In genomic region chr7:98091061-98091460, GRCh38 we compare ENCODE assay signal across 15 cellular contexts. TPM values are rescaled to one million over a fixed set of nuclear protein-coding genes. Genes with fewer than 3 reads are reported as not detected.
A peak's percentile ranks its signal among the peaks of the same experiment; 100 is the strongest.
DNase-seq lines count a peak whose midpoint lies in the region; ATAC-seq, FAIRE-seq and TF ChIP-seq lines count a peak whose summit lies in the region.
"Had no signal": no experiment of that assay in that cellular context is flagged by ENCODE, and none has a peak within 500 bp of the region (broad histone marks: within the 10 kb centered on the region; RNA-seq: fewer than 3 reads in every experiment).

No MANE protein-coding gene starts in this region.

- H3K36me3 ChIP-seq in IMR-90 (ENCODE audit: control insufficient read depth, insufficient read depth, low read length) (no peaks in the 10 kb centered on the region), keratinocyte (ENCODE audit: control insufficient read depth in 2 of 2, extremely low read depth in 1 of 2, insufficient read depth in 2 of 2, low read length in 2 of 2) (no peaks in the 10 kb centered on the region), prostate gland (no peaks in the 10 kb centered on the region)

- no peaks in the 10 kb centered on the region for H3K79me2 ChIP-seq in keratinocyte (ENCODE audit: control insufficient read depth, insufficient read depth, low read length)

- DNase-seq in EL (peak; percentile 42), IMR-90 (peak; percentile 4), amniotic epithelial cell (ENCODE audit: low read depth) (peak; percentile 3), keratinocyte (ENCODE audit: low read depth, low spot score) (peak; percentile 69), DMS153 treated with DMSO at 0.1 percent for 48 hours (lab: John Stamatoyannopoulos, UW; ENCODE audit: unreplicated experiment) (no peak), Kasumi-1 (lab: John Stamatoyannopoulos, UW) (no peak), prostate gland (ENCODE audit: low spot score) (no peak)
- DNase-seq: C1 segment of cervical spinal cord, DMS 273 treated with DMSO at 0.1 percent for 48 hours, NCI-H187, NCI-H446, NCI-H69 had no signal

- H2BK5ac ChIP-seq in IMR-90 (ENCODE audit: low read depth, low read length, poor library complexity, severe bottlenecking), result no peak overlapping the region

- no peak overlapping the region for H3K18ac ChIP-seq in IMR-90 (ENCODE audit: low read depth, low read length)

- no peak overlapping the region for H2BK20ac ChIP-seq in IMR-90 (ENCODE audit: low read depth, low read length)

- BruUV-seq in IMR-90 (replicated peaks; lab: Mats Ljungman, UMichigan), result no TSS peak

- no peaks in the 10 kb centered on the region for H3K9me1 ChIP-seq in IMR-90 (ENCODE audit: insufficient read depth, low read length)
- H3K9me1 ChIP-seq in keratinocyte (ENCODE audit: control insufficient read depth, extremely low read depth, insufficient read depth, low read length), result no peaks in the 10 kb centered on the region

- H3K23ac ChIP-seq in IMR-90 (ENCODE audit: low read depth, low read length), result no peak overlapping the region

- H2BK15ac ChIP-seq in IMR-90 (ENCODE audit: low read depth, low read length), result no peak overlapping the region

- no peak for TF ChIP-seq RAD21 in IMR-90 (IDR thresholded peaks at IDR 0.05; ENCODE audit: low read length)

- intact Hi-C loops in IMR-90 (cut with micrococcal nuclease), result no loop called here
- intact Hi-C loops in prostate gland (cut with DNase I), result no loop called here

- no peak overlapping the region for H3K14ac ChIP-seq in IMR-90 (replicated peaks; ENCODE audit: low read depth, low read length)

- H3K27ac ChIP-seq in IMR-90 (ENCODE audit: insufficient read depth, low read length) (no peak overlapping the region), keratinocyte (ENCODE audit: control insufficient read depth, insufficient read depth, low read length) (no peak overlapping the region), prostate gland (no peak overlapping the region)
- H3K27ac ChIP-seq: SK-N-MC had no signal

- ATAC-seq in IMR-90 (ENCODE audit: low read depth), result no peak
- ATAC-seq: HepG2, Right ventricle myocardium inferior had no signal

- no peaks in the 10 kb centered on the region for H4K20me1 ChIP-seq in IMR-90 (ENCODE audit: insufficient read depth, low read length)
- no peaks in the 10 kb centered on the region for H4K20me1 ChIP-seq in keratinocyte (ENCODE audit: control insufficient read depth, extremely low read depth, insufficient read depth, low read length)

- no peak overlapping the region for H2AFZ ChIP-seq in IMR-90 (replicated peaks; ENCODE audit: low read length, poor library complexity)
- no peak overlapping the region for H2AFZ ChIP-seq in keratinocyte (ENCODE audit: control insufficient read depth, low read length)

- no peak overlapping the region for H3K4ac ChIP-seq in IMR-90 (ENCODE audit: low read depth, low read length)

- no peak for TF ChIP-seq CTCF in IMR-90 (conservative IDR thresholded peaks at IDR 0.05; ENCODE audit: low read depth, low read length)
- TF ChIP-seq CTCF in keratinocyte (optimal IDR thresholded peaks at IDR 0.05 in 1 of 3, IDR thresholded peaks at IDR 0.05 in 1 of 3, conservative IDR thresholded peaks at IDR 0.05 in 1 of 3; ENCODE audit: extremely low read depth in 1 of 3, insufficient read depth in 2 of 3, low read length in 3 of 3), result no peak
- no peak for TF ChIP-seq CTCF in prostate gland (IDR thresholded peaks at IDR 0.05)

- TF ChIP-seq POLR2A in IMR-90 (IDR thresholded peaks at IDR 0.05; ENCODE audit: low read depth, low read length) (no peak), prostate gland (IDR thresholded peaks at IDR 0.05) (no peak)

- no peak overlapping the region for H4K8ac ChIP-seq in IMR-90 (ENCODE audit: low read depth in 2 of 2, low read length in 2 of 2)

- H3K9me3 ChIP-seq in IMR-90 (ENCODE audit: control insufficient read depth, insufficient read depth, low read length) (peaks cover under 1% of the 10 kb centered on the region; the same call in 1 of the 2 replicates), keratinocyte (ENCODE audit: control insufficient read depth, low read depth, low read length) (peaks cover 4% of the 10 kb centered on the region), prostate gland (no peaks in the 10 kb centered on the region)

- H3K56ac ChIP-seq in IMR-90 (ENCODE audit: extremely low read depth, insufficient read depth, low read length), result no peak overlapping the region

- no peak overlapping the region for H4K5ac ChIP-seq in IMR-90 (ENCODE audit: low read depth, low read length)

- no peaks in the 10 kb centered on the region for H3K79me1 ChIP-seq in IMR-90 (ENCODE audit: low read depth in 1 of 2, low read length in 2 of 2)

- H2BK120ac ChIP-seq in IMR-90 (ENCODE audit: low read depth, low read length), result no peak overlapping the region

- no peak overlapping the region for H3K9ac ChIP-seq in IMR-90 (ENCODE audit: low read depth, low read length)
- H3K9ac ChIP-seq in keratinocyte (ENCODE audit: control insufficient read depth, extremely low read depth, insufficient read depth, low read length), result no peak overlapping the region

- peak; percentile 5 for FAIRE-seq in keratinocyte (lab: Jason Lieb, UNC)
- FAIRE-seq: HepG2 had no signal

- no peak overlapping the region for H4K91ac ChIP-seq in IMR-90 (ENCODE audit: insufficient read depth, low read depth, low read length)

- no peak overlapping the region for H2AK5ac ChIP-seq in IMR-90 (ENCODE audit: low read depth, low read length)

- H3K27me3 ChIP-seq in IMR-90 (ENCODE audit: control insufficient read depth, insufficient read depth, low read length) (no peaks in the 10 kb centered on the region), keratinocyte (ENCODE audit: control insufficient read depth, extremely low read depth, insufficient read depth, low read length) (no peaks in the 10 kb centered on the region), prostate gland (replicated peaks; ENCODE audit: insufficient read depth) (no peaks in the 10 kb centered on the region)

- in situ Hi-C loops in IMR-90 (cut with MboI; ENCODE audit: low sequenced_read_pairs), result no loop called here

- no peak overlapping the region for H3K4me3 ChIP-seq in IMR-90 (ENCODE audit: insufficient read depth, low read depth, low read length)
- no peak overlapping the region for H3K4me3 ChIP-seq in keratinocyte (ENCODE audit: control insufficient read depth in 2 of 3, extremely low read depth in 1 of 3, insufficient read depth in 2 of 3, low read depth in 1 of 3, low read length in 3 of 3)
- H3K4me3 ChIP-seq in prostate gland, result no peak overlapping the region
- H3K4me3 ChIP-seq: SK-N-MC had no signal

- H3K4me1 ChIP-seq in IMR-90 (ENCODE audit: control insufficient read depth, insufficient read depth, low read length) (no peaks in the 10 kb centered on the region), keratinocyte (ENCODE audit: control insufficient read depth, extremely low read depth, insufficient read depth, low read length) (peaks cover 7% of the 10 kb centered on the region), prostate gland (replicated peaks) (no peaks in the 10 kb centered on the region)

- CTCF ChIA-PET in IMR-90 (lab: Yijun Ruan, JAX), result no interaction called here

- no CpG with 5 or more reads among the region's 2 CpGs for WGBS in IMR-90 (ENCODE audit: extremely low coverage in 2 of 2, insufficient read length in 1 of 2), 2 experiments
- WGBS in prostate gland, result 76% methylated on average over 2 of the region's 2 CpGs

- dilution Hi-C loops in IMR-90 (cut with HindIII; ENCODE audit: low sequenced_read_pairs, unreplicated experiment) (no loop called here), keratinocyte (cut with MboI; ENCODE audit: extremely low pct_ligation_motif_present, low sequenced_read_pairs) (no loop called here)

- H3K4me2 ChIP-seq in IMR-90 (ENCODE audit: low read depth, low read length) (no peak overlapping the region), keratinocyte (ENCODE audit: control insufficient read depth, extremely low read depth, insufficient read depth, low read depth, low read length) (no peak overlapping the region)

- no peak overlapping the region for H2AK9ac ChIP-seq in IMR-90 (replicated peaks; ENCODE audit: low read depth, low read length, poor library complexity)

- POLR2A ChIA-PET in IMR-90 (lab: Charles Lee; ENCODE audit: unreplicated experiment), result no interaction called here

TF ChIP-seq in IMR-90, 13 proteins besides CTCF, POLR2A, EP300 and RAD21 (continues in another document):
- TF ChIP-seq FOS (IDR thresholded peaks at IDR 0.05; ENCODE audit: low read depth, low read length), result no peak
- TF ChIP-seq ELK1 (IDR thresholded peaks at IDR 0.05; ENCODE audit: borderline replicate concordance, low read depth, low read length), result no peak
- no peak for TF ChIP-seq USF2 (IDR thresholded peaks at IDR 0.05; ENCODE audit: low read depth, low read length)
- no peak for TF ChIP-seq MXI1 (IDR thresholded peaks at IDR 0.05; ENCODE audit: borderline replicate concordance, low read depth, low read length)
- no peak for TF ChIP-seq CEBPB (IDR thresholded peaks at IDR 0.05; ENCODE audit: low read depth, low read length)

RNA-seq across cellular contexts. Expression of gene LMTK2, which starts 15.6 kb away (rescaled TPM):
- 5.0 and 5.3 TPM in 2 replicates for total RNA-seq in IMR-90 (2012; rRNA removed)
- 4.2 and 4.4 TPM in 2 replicates for polyA plus RNA-seq in IMR-90 (2012; rRNA removed)
- 1.9 and 2.9 TPM in 2 replicates for polyA plus RNA-seq in IMR-90 (2012; cell fraction: cytosol; rRNA removed)
- 7.0 and 7.3 TPM in 2 replicates for polyA plus RNA-seq in IMR-90 (2012; cell fraction: nucleus; rRNA removed; ENCODE audit: low replicate concordance)
- polyA plus RNA-seq in keratinocyte, result 3.7 to 10.2 TPM (median 6.6 TPM) in 3 replicates
- polyA plus RNA-seq in keratinocyte (2011; ENCODE audit: low read depth), result 9.0 TPM
- 2.3 and 3.2 TPM in 2 replicates for polyA plus RNA-seq in keratinocyte (2011; cell fraction: cytosol; rRNA removed)
- polyA plus RNA-seq in keratinocyte (2011; cell fraction: nucleus; rRNA removed), result 20.5 and 22.1 TPM in 2 replicates
- 8.2 and 10.4 TPM in 2 replicates for polyA plus RNA-seq in keratinocyte (2012; ENCODE audit: low replicate concordance)
- polyA minus RNA-seq in keratinocyte, result 9.9 to 19.6 TPM (median 12.2 TPM) in 3 replicates
- polyA minus RNA-seq in keratinocyte (2011; cell fraction: cytosol; rRNA and poly(A)+ RNA removed), result 11.5 TPM
- polyA minus RNA-seq in keratinocyte (2011; cell fraction: nucleus; rRNA and poly(A)+ RNA removed), result 30.8 and 39.6 TPM in 2 replicates
- 10 to 100 TPM; 22.2 to 37.4 TPM for total RNA-seq in prostate gland

Comparison
In these comparisons a context has a peak if more than half of its experiments do, and no peak if none do; other contexts are left out.
1. DNase-seq: peak in EL (single experiment), IMR-90 (single experiment), amniotic epithelial cell (single experiment) and keratinocyte (single experiment); none in DMS153 treated with DMSO at 0.1 percent for 48 hours (single experiment), Kasumi-1 (0 of 2) and prostate gland (single experiment).